Comparison of ENCODE assay signal across 1 cellular context in genomic region chr9:37801959-37802711, GRCh38.
TF ChIP-seq lines count a peak whose summit lies in the region.

No MANE protein-coding gene starts in this region.

TF ChIP-seq in SK-N-SH, 30 proteins besides CTCF, POLR2A, EP300 and RAD21 (continued from another document):
- TF ChIP-seq USF2 (IDR thresholded peaks at IDR 0.05; ENCODE audit: borderline replicate concordance, low read depth, low read length): no peak
- TF ChIP-seq USF1 (IDR thresholded peaks at IDR 0.05; ENCODE audit: borderline replicate concordance, low read depth): no peak
- TF ChIP-seq EZH2phosphoT487 (IDR thresholded peaks at IDR 0.05; ENCODE audit: borderline replicate concordance, low read depth): no peak
- TF ChIP-seq NFIC (IDR thresholded peaks at IDR 0.05; ENCODE audit: borderline replicate concordance): no peak
